5 cellular contexts compared by ENCODE assay signal in the genomic region with DNA sequence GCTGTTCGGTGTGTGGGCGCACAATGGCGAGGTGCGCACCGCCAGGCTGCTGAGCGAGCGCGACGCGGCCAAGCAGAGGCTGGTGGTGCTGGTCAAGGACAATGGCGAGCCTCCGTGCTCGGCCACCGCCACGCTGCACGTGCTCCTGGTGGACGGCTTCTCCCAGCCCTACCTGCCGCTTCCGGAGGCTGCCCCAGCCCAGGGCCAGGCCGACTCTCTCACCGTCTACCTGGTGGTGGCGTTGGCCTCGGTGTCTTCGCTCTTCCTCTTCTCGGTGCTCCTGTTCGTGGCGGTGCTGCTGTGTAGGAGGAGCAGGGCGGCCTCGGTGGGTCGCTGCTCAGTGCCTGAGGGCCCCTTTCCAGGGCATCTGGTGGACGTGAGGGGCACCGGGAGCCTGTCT. TPM values are rescaled to one million over a fixed set of nuclear protein-coding genes. Genes with fewer than 3 reads are reported as not detected.
"Had no signal": no experiment of that assay in that cellular context is flagged by ENCODE, and none has a peak within 500 bp of the region (broad histone marks: within the 10 kb centered on the region; RNA-seq: fewer than 3 reads in every experiment).

No MANE protein-coding gene starts in this region.

RNA-seq across cellular contexts. Expression of gene PCDHB8, which starts 2.3 kb away (rescaled TPM):
- total RNA-seq: HT-29, HT1080, K562 had no signal
- polyA plus RNA-seq: IgD-negative memory B cell, K562 had no signal

RNA-seq across cellular contexts. Expression of gene PCDHB16, which starts 2.3 kb away (rescaled TPM):
- total RNA-seq: HT1080, K562 had no signal
- polyA plus RNA-seq: IgD-negative memory B cell, K562 had no signal

RNA-seq across cellular contexts. Expression of gene PCDHB9, which starts 7.1 kb away (rescaled TPM):
- total RNA-seq: HT1080, K562 had no signal
- polyA plus RNA-seq: K562 had no signal

RNA-seq across cellular contexts. Expression of gene PCDHB7, which starts 7.4 kb away (rescaled TPM):
- total RNA-seq: K562 had no signal
- polyA plus RNA-seq: IgD-negative memory B cell, K562 had no signal

RNA-seq across cellular contexts. Expression of gene PCDHB10, which starts 12.3 kb away (rescaled TPM):
- total RNA-seq: HepG2, HT-29, K562 had no signal
- polyA plus RNA-seq: IgD-negative memory B cell, K562 had no signal
